ENCODE assay signal across 13 cellular contexts in genomic region chr4:78766650-78767049, GRCh38. TPM values are rescaled to one million over a fixed set of nuclear protein-coding genes. Genes with fewer than 3 reads are reported as not detected.
A peak's percentile ranks its signal among the peaks of the same experiment; 100 is the strongest.
DNase-seq lines count a peak whose midpoint lies in the region; ATAC-seq lines count a peak whose summit lies in the region.
"Had no signal": no experiment of that assay in that cellular context is flagged by ENCODE, and none has a peak within 500 bp of the region (broad histone marks: within the 10 kb centered on the region; RNA-seq: fewer than 3 reads in every experiment).

No MANE protein-coding gene starts in this region.

- DNase-seq in NCI-H526 treated with DMSO at 0.1 percent for 48 hours (lab: John Stamatoyannopoulos, UW) (no peak), NCI-H1694 (lab: John Stamatoyannopoulos, UW) (no peak), left cardiac atrium (no peak), NCI-H2227 treated with DMSO at 0.1 percent for 48 hours (lab: John Stamatoyannopoulos, UW) (no peak)
- DNase-seq: activated T-cell treated with anti-CD3 and anti-CD28 coated beads, Interleukin-2, amount 50 U/mL, for 1 hour; DND-41; esophagus squamous epithelium; naive thymus-derived CD8-positive, alpha-beta T cell; small intestine had no signal

- intact Hi-C loops in left cardiac atrium (cut with DNase I): no loop called here

- ATAC-seq in GM19328 (IDR thresholded peaks at IDR 0.05; ENCODE audit: unreplicated experiment): peak; percentile 90
- peak; percentile 92 for ATAC-seq in HG02678 (IDR thresholded peaks at IDR 0.05; ENCODE audit: unreplicated experiment)
- peak; percentile 83 for ATAC-seq in HG03439 (IDR thresholded peaks at IDR 0.05; ENCODE audit: unreplicated experiment)
- ATAC-seq in left cardiac atrium: no peak
- ATAC-seq: naive thymus-derived CD8-positive, alpha-beta T cell had no signal

- peak overlapping the region; percentile 8; the same call in 1 of the 2 replicates for H3K4me3 ChIP-seq in GM08714 (ENCODE audit: low read length)
- H3K4me3 ChIP-seq: esophagus squamous epithelium had no signal

RNA-seq across cellular contexts. Expression of gene BMP2K, which starts 9.5 kb away (rescaled TPM):
- 10 to 100 TPM; 41.3 to 46.3 TPM for total RNA-seq in left cardiac atrium

Comparison
In these comparisons a context has a peak if more than half of its experiments do, and no peak if none do; other contexts are left out.
1. ATAC-seq: peak in GM19328 (single experiment), HG02678 (single experiment) and HG03439 (single experiment); none in left cardiac atrium (0 of 2).